In genomic region chr17:32310927-32311568, GRCh38 we compare ENCODE assay signal across 14 cellular contexts. TPM values are rescaled to one million over a fixed set of nuclear protein-coding genes. Genes with fewer than 3 reads are reported as not detected.
DNase-seq lines count a peak whose midpoint lies in the region; ATAC-seq and TF ChIP-seq lines count a peak whose summit lies in the region.
"Had no signal": no experiment of that assay in that cellular context is flagged by ENCODE, and none has a peak within 500 bp of the region (broad histone marks: within the 10 kb centered on the region; RNA-seq: fewer than 3 reads in every experiment).

No MANE protein-coding gene starts in this region.

- H2AFZ ChIP-seq in Karpas-422 (ENCODE audit: low read length) (no peak overlapping the region), mesenchymal stem cell (ENCODE audit: low read depth, low read length) (no peak overlapping the region), trophoblast cell (ENCODE audit: insufficient read depth, low read length, poor library complexity) (no peak overlapping the region)

- H3K23ac ChIP-seq in mesenchymal stem cell (ENCODE audit: low read length in 2 of 2) (no peak overlapping the region), trophoblast cell (ENCODE audit: low read length) (no peak overlapping the region)

- peaks cover 8% of the 10 kb centered on the region for H3K4me1 Mint-ChIP-seq in CD14-positive monocyte
- H3K4me1 Mint-ChIP-seq: activated naive CD4-positive, alpha-beta T cell treated with anti-CD3 and anti-CD28 coated beads, Interleukin-2, amount 50 U/mL, for 24 hours had no signal

- POLR2A ChIA-PET in A673 (lab: Charles Lee; ENCODE audit: low non-redundant PET), result no interaction called here

- no peak overlapping the region for H2BK15ac ChIP-seq in mesenchymal stem cell (ENCODE audit: low read depth, poor library complexity, severe bottlenecking)

- no peak overlapping the region for H3K4me3 ChIP-seq in A673 (ENCODE audit: low read depth, low read length, poor library complexity, severe bottlenecking)
- no peak overlapping the region for H3K4me3 ChIP-seq in Karpas-422 (ENCODE audit: low read length)
- no peak overlapping the region for H3K4me3 ChIP-seq in body of pancreas
- H3K4me3 ChIP-seq in mesenchymal stem cell (ENCODE audit: insufficient read depth in 1 of 2, low read depth in 1 of 2, low read length in 2 of 2), result peak overlapping the region in 1 of 2 experiments; percentile 68
- H3K4me3 ChIP-seq in trophoblast cell (ENCODE audit: low read depth, low read length), result no peak overlapping the region

- ATAC-seq in body of pancreas (peak; percentile 15), GM18517 (IDR thresholded peaks at IDR 0.05; ENCODE audit: unreplicated experiment) (no peak)
- ATAC-seq: natural killer cell treated with Interleukin-12 subunit alpha and Interleukin-12 subunit beta and Interleukin-15 and Interleukin-18, amount 100 ng/mL, for 72 hours had no signal

- H3K9me3 Mint-ChIP-seq in CD14-positive monocyte, result no peaks in the 10 kb centered on the region
- H3K9me3 Mint-ChIP-seq: activated naive CD4-positive, alpha-beta T cell treated with anti-CD3 and anti-CD28 coated beads, Interleukin-2, amount 50 U/mL, for 24 hours; natural killer cell treated with Interleukin-12 subunit alpha and Interleukin-12 subunit beta and Interleukin-15 and Interleukin-18, amount 100 ng/mL, for 72 hours had no signal

- H3K18ac ChIP-seq in mesenchymal stem cell (ENCODE audit: low read depth in 1 of 2, low read length in 2 of 2), result no peak overlapping the region
- H3K18ac ChIP-seq in trophoblast cell (ENCODE audit: low read length), result no peak overlapping the region

- TF ChIP-seq CTCF in A673 (conservative IDR thresholded peaks at IDR 0.05; ENCODE audit: low read depth, low read length), result no peak
- TF ChIP-seq CTCF in body of pancreas (IDR thresholded peaks at IDR 0.05), result no peak
- TF ChIP-seq CTCF in CD14-positive monocyte (IDR thresholded peaks at IDR 0.05), result no peak

- TF ChIP-seq POLR2A in body of pancreas (IDR thresholded peaks at IDR 0.05), result no peak

- no peaks in the 10 kb centered on the region for H3K27me3 ChIP-seq in A673 (replicated peaks; ENCODE audit: insufficient read depth, low read depth, low read length, poor library complexity)
- no peaks in the 10 kb centered on the region for H3K27me3 ChIP-seq in Karpas-422 (ENCODE audit: low read length)
- H3K27me3 ChIP-seq in body of pancreas, result no peaks in the 10 kb centered on the region
- peaks cover 44 to 46% of the 10 kb centered on the region in 2 experiments for H3K27me3 ChIP-seq in mesenchymal stem cell (ENCODE audit: control insufficient read depth in 1 of 2, insufficient read depth in 1 of 2, low read length in 2 of 2)
- H3K27me3 ChIP-seq in trophoblast cell (ENCODE audit: insufficient read depth, low read length), result no peaks in the 10 kb centered on the region
- H3K27me3 ChIP-seq: dorsolateral prefrontal cortex had no signal

- no peak overlapping the region for H2AK5ac ChIP-seq in mesenchymal stem cell (ENCODE audit: low read length, severe bottlenecking)
- no peak overlapping the region for H2AK5ac ChIP-seq in trophoblast cell (ENCODE audit: low read length)

- peaks cover 7% of the 10 kb centered on the region for H3K4me1 ChIP-seq in A673 (ENCODE audit: insufficient read depth, low read length, poor library complexity, severe bottlenecking)
- H3K4me1 ChIP-seq in Karpas-422 (ENCODE audit: low read length), result no peaks in the 10 kb centered on the region
- H3K4me1 ChIP-seq in body of pancreas, result no peaks in the 10 kb centered on the region
- H3K4me1 ChIP-seq in mesenchymal stem cell (ENCODE audit: control insufficient read depth, insufficient read depth, low read depth, low read length), result peaks cover 2% of the 10 kb centered on the region
- H3K4me1 ChIP-seq in trophoblast cell (ENCODE audit: control insufficient read depth in 1 of 2, insufficient read depth in 2 of 2, low read length in 2 of 2), result no peaks in the 10 kb centered on the region

- no peak overlapping the region for H2BK5ac ChIP-seq in mesenchymal stem cell (ENCODE audit: low read depth, low read length, poor library complexity, severe bottlenecking)
- no peak overlapping the region for H2BK5ac ChIP-seq in trophoblast cell (ENCODE audit: low read depth, low read length, poor library complexity)

- no peak overlapping the region for H4K12ac ChIP-seq in trophoblast cell (ENCODE audit: low read depth, low read length)

- no peaks in the 10 kb centered on the region for H3K9me2 ChIP-seq in Karpas-422 (replicated peaks; ENCODE audit: insufficient read depth, low read length)

- H3K9me3 ChIP-seq in A673 (ENCODE audit: low read depth, low read length, poor library complexity, severe bottlenecking) (no peaks in the 10 kb centered on the region), Karpas-422 (ENCODE audit: low read length) (no peaks in the 10 kb centered on the region), body of pancreas (no peaks in the 10 kb centered on the region), mesenchymal stem cell (ENCODE audit: control insufficient read depth, low read length) (no peaks in the 10 kb centered on the region), trophoblast cell (ENCODE audit: insufficient read depth, low read depth, low read length) (no peaks in the 10 kb centered on the region)

- H2BK12ac ChIP-seq in mesenchymal stem cell (ENCODE audit: low read length in 2 of 2) (no peak overlapping the region), trophoblast cell (ENCODE audit: low read length) (no peak overlapping the region)

- no peak overlapping the region for H3K9ac ChIP-seq in Karpas-422 (ENCODE audit: low read length)
- H3K9ac ChIP-seq in mesenchymal stem cell (ENCODE audit: low read length), result peak overlapping the region; percentile 64
- H3K9ac ChIP-seq in trophoblast cell (ENCODE audit: low read length), result no peak overlapping the region

- H3K79me2 ChIP-seq in Karpas-422 (ENCODE audit: low read length) (no peaks in the 10 kb centered on the region), trophoblast cell (ENCODE audit: control insufficient read depth, insufficient read depth, low read length, poor library complexity) (no peaks in the 10 kb centered on the region)

- H3K36me3 Mint-ChIP-seq in CD14-positive monocyte, result no peaks in the 10 kb centered on the region
- H3K36me3 Mint-ChIP-seq: activated naive CD4-positive, alpha-beta T cell treated with anti-CD3 and anti-CD28 coated beads, Interleukin-2, amount 50 U/mL, for 24 hours; natural killer cell treated with Interleukin-12 subunit alpha and Interleukin-12 subunit beta and Interleukin-15 and Interleukin-18, amount 100 ng/mL, for 72 hours had no signal

- H3K4me3 Mint-ChIP-seq in CD14-positive monocyte, result no peak overlapping the region
- H3K4me3 Mint-ChIP-seq: activated naive CD4-positive, alpha-beta T cell treated with anti-CD3 and anti-CD28 coated beads, Interleukin-2, amount 50 U/mL, for 24 hours; natural killer cell treated with Interleukin-12 subunit alpha and Interleukin-12 subunit beta and Interleukin-15 and Interleukin-18, amount 100 ng/mL, for 72 hours had no signal

- no TSS peak for BruUV-seq in A673 (replicated peaks; lab: Mats Ljungman, UMichigan)

- no peak overlapping the region for H2BK120ac ChIP-seq in mesenchymal stem cell (ENCODE audit: low read depth, low read length)
- no peak overlapping the region for H2BK120ac ChIP-seq in trophoblast cell (ENCODE audit: insufficient read depth, low read length, poor library complexity)

- intact Hi-C loops in A673 (cut with micrococcal nuclease; ENCODE audit: unreplicated experiment), result no loop called here
- intact Hi-C loops in body of pancreas (cut with DNase I), result no loop called here
- intact Hi-C loops in CD14-positive monocyte (cut with micrococcal nuclease), result loop anchor here in 1 of 2 donors (10.0 kb wide), 1 partner anchor 166 kb away; the partner anchor contains the start of gene RHOT1

- H3K27me3 Mint-ChIP-seq in CD14-positive monocyte (ENCODE audit: low read depth in 3 of 3), result peaks cover 4 to 7% (median 6%) of the 10 kb centered on the region in 3 donors
- H3K27me3 Mint-ChIP-seq: activated naive CD4-positive, alpha-beta T cell treated with anti-CD3 and anti-CD28 coated beads, Interleukin-2, amount 50 U/mL, for 24 hours had no signal

- CTCF ChIA-PET in A673 (lab: Charles Lee), result interaction anchor here (0.7 kb wide), 1 partner anchor 88 kb away, joined by 3 read pairs; no protein-coding TSS in a partner anchor

- H3K4ac ChIP-seq in mesenchymal stem cell (ENCODE audit: low read depth in 1 of 2, low read length in 2 of 2), result no peak overlapping the region
- H3K4ac ChIP-seq in trophoblast cell (ENCODE audit: low read depth, low read length), result no peak overlapping the region

- H3K14ac ChIP-seq in mesenchymal stem cell (ENCODE audit: low read length in 2 of 2), result no peak overlapping the region
- H3K14ac ChIP-seq in trophoblast cell (ENCODE audit: low read length), result no peak overlapping the region

- no peak overlapping the region for H4K8ac ChIP-seq in mesenchymal stem cell (ENCODE audit: low read length)
- no peak overlapping the region for H4K8ac ChIP-seq in trophoblast cell (ENCODE audit: low read depth, low read length)

- H3K4me2 ChIP-seq in Karpas-422 (ENCODE audit: low read depth, low read length, poor library complexity, severe bottlenecking) (no peak overlapping the region), mesenchymal stem cell (ENCODE audit: low read length, poor library complexity, severe bottlenecking) (peak overlapping the region; percentile 24), trophoblast cell (ENCODE audit: low read length) (no peak overlapping the region)

- 29 to 30% methylated on average over 11 of the region's 11 CpGs for WGBS in body of pancreas, 2 donors
- 19% methylated on average over 10 of the region's 11 CpGs for WGBS in mesenchymal stem cell
- WGBS in trophoblast cell (ENCODE audit: extremely low coverage, insufficient coverage, insufficient read length), result no CpG with 5 or more reads among the region's 11 CpGs

- H4K91ac ChIP-seq in mesenchymal stem cell (ENCODE audit: low read length) (no peak overlapping the region), trophoblast cell (ENCODE audit: low read depth, low read length) (no peak overlapping the region)

- no peak overlapping the region for H3K27ac ChIP-seq in A673 (ENCODE audit: low read depth, low read length, poor library complexity, severe bottlenecking)
- H3K27ac ChIP-seq in Karpas-422 (ENCODE audit: low read length), result no peak overlapping the region
- no peak overlapping the region for H3K27ac ChIP-seq in body of pancreas
- H3K27ac ChIP-seq in mesenchymal stem cell (ENCODE audit: low read length, poor library complexity, severe bottlenecking), result no peak overlapping the region
- H3K27ac ChIP-seq in trophoblast cell (ENCODE audit: low read depth, low read length), result no peak overlapping the region

- DNase-seq in A673 (ENCODE audit: low spot score) (peak; percentile 49), Karpas-422 (peak; percentile 45), body of pancreas (no peak), mesenchymal stem cell (no peak), CD14-positive monocyte (ENCODE audit: low spot score) (no peak), KG1 (lab: John Stamatoyannopoulos, UW) (no peak), trophoblast cell (no peak)
- DNase-seq: AML-193; NCI-H1417 treated with DMSO at 0.1 percent for 48 hours; stimulated activated CD4-positive, alpha-beta T cell treated with anti-CD3 and anti-CD28 coated beads, Interleukin-2, amount 100 ng/mL, for 48 hours had no signal

- H3K27ac Mint-ChIP-seq in CD14-positive monocyte, result no peak overlapping the region
- H3K27ac Mint-ChIP-seq: activated naive CD4-positive, alpha-beta T cell treated with anti-CD3 and anti-CD28 coated beads, Interleukin-2, amount 50 U/mL, for 24 hours; natural killer cell treated with Interleukin-12 subunit alpha and Interleukin-12 subunit beta and Interleukin-15 and Interleukin-18, amount 100 ng/mL, for 72 hours had no signal

- no peaks in the 10 kb centered on the region for H3K79me1 ChIP-seq in mesenchymal stem cell (replicated peaks; ENCODE audit: low read length, poor library complexity, severe bottlenecking)
- H3K79me1 ChIP-seq in trophoblast cell (ENCODE audit: low read length), result no peaks in the 10 kb centered on the region

- H3K36me3 ChIP-seq in A673 (ENCODE audit: insufficient read depth, low read length, poor library complexity, severe bottlenecking) (no peaks in the 10 kb centered on the region), Karpas-422 (ENCODE audit: insufficient read depth, low read length) (no peaks in the 10 kb centered on the region), body of pancreas (replicated peaks in 1 of 2; ENCODE audit: insufficient read depth in 1 of 2, low read depth in 2 of 2) (no peaks in the 10 kb centered on the region), mesenchymal stem cell (ENCODE audit: control insufficient read depth in 1 of 2, insufficient read depth in 2 of 2, low read depth in 1 of 2, low read length in 2 of 2) (no peaks in the 10 kb centered on the region), trophoblast cell (ENCODE audit: control insufficient read depth in 1 of 2, insufficient read depth in 2 of 2, low read length in 2 of 2) (no peaks in the 10 kb centered on the region)

- no peaks in the 10 kb centered on the region for H4K20me1 ChIP-seq in Karpas-422 (ENCODE audit: insufficient read depth, low read depth, low read length)

RNA-seq across cellular contexts. Expression of gene C17orf75, which starts 30.9 kb away (rescaled TPM):
- total RNA-seq in A673 (2021), result 26.9 and 37.3 TPM in 2 replicates
- 31.3 and 47.9 TPM in 2 replicates for total RNA-seq in Karpas-422 (2014; rRNA removed; shearing (Covaris generic); ENCODE audit: low replicate concordance)
- total RNA-seq in body of pancreas, result 10 to 100 TPM in 1 of 2 donors, 1 to 10 TPM in 1; 7.6 to 15.6 TPM
- polyA plus RNA-seq in mesenchymal stem cell (2013, experiment 1 of 2), result 9.6 TPM
- polyA plus RNA-seq in mesenchymal stem cell (2013, experiment 2 of 2), result 12.3 TPM
- 1 to 10 TPM; 5.0 to 5.7 TPM for polyA plus RNA-seq in CD14-positive monocyte
- polyA plus RNA-seq in trophoblast cell (2013), result 13.0 and 13.6 TPM in 2 replicates

RNA-seq across cellular contexts. Expression of gene ZNF207, which starts 38.9 kb away (rescaled TPM):
- total RNA-seq in A673 (2021) (177 and 178 TPM in 2 replicates), body of pancreas (10 to 100 TPM; 82.5 to 95.6 TPM)
- 115 and 219 TPM in 2 replicates for total RNA-seq in Karpas-422 (2014; rRNA removed; shearing (Covaris generic); ENCODE audit: low replicate concordance)
- 150 TPM for polyA plus RNA-seq in mesenchymal stem cell (2013, experiment 1 of 2)
- 155 TPM for polyA plus RNA-seq in mesenchymal stem cell (2013, experiment 2 of 2)
- 100 to 1,000 TPM; 138 to 147 TPM for polyA plus RNA-seq in CD14-positive monocyte
- 195 and 202 TPM in 2 replicates for polyA plus RNA-seq in trophoblast cell (2013)

RNA-seq across cellular contexts. Expression of gene RHBDL3, which starts 45.4 kb away (rescaled TPM):
- 0.80 and 0.90 TPM in 2 replicates for total RNA-seq in A673 (2021)
- total RNA-seq in Karpas-422 (2014; rRNA removed; shearing (Covaris generic); ENCODE audit: low replicate concordance), result not detected in 2 replicates
- total RNA-seq in body of pancreas, result under 1 TPM; 0.26 to 0.66 TPM
- polyA plus RNA-seq in mesenchymal stem cell (2013, experiment 1 of 2), result 0.01 TPM
- 0.01 TPM for polyA plus RNA-seq in mesenchymal stem cell (2013, experiment 2 of 2)
- polyA plus RNA-seq in CD14-positive monocyte, result not detected
- 0.07 and 0.15 TPM in 2 replicates for polyA plus RNA-seq in trophoblast cell (2013)

Comparison
In these comparisons a context has a peak if more than half of its experiments do, and no peak if none do; other contexts are left out.
1. DNase-seq: peak in A673 (single experiment) and Karpas-422 (single experiment); none in body of pancreas (0 of 4), mesenchymal stem cell (single experiment), CD14-positive monocyte (single experiment), KG1 (single experiment) and trophoblast cell (0 of 2).